Comparison of ENCODE assay signal across 8 cellular contexts in the genomic region with DNA sequence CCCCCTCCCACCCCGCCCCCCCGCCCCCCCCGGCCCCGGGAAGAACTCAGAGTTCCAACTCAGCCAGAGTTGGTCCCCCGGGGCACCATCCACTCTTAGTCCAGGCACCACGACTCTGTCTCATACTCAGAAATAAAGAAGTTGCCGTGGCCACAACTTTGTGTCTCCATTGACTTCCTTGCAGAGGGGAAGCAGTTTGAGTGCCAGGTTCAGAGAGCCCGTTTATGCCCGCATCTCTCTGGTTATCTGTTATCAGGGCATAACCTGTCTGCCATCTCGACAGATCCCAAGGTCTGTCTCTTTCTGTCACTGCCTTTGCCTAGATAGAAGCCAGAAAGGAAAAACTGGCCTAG. TPM values are rescaled to one million over a fixed set of nuclear protein-coding genes. Genes with fewer than 3 reads are reported as not detected.
A peak's percentile ranks its signal among the peaks of the same experiment; 100 is the strongest.
DNase-seq lines count a peak whose midpoint lies in the region; ATAC-seq and TF ChIP-seq lines count a peak whose summit lies in the region.
"Had no signal": no experiment of that assay in that cellular context is flagged by ENCODE, and none has a peak within 500 bp of the region (broad histone marks: within the 10 kb centered on the region; RNA-seq: fewer than 3 reads in every experiment).

No MANE protein-coding gene starts in this region.

- peaks cover 9% of the 10 kb centered on the region for H3K36me3 Mint-ChIP-seq in type B pancreatic cell

- H3K9me3 ChIP-seq in ascending aorta (no peaks in the 10 kb centered on the region), lower lobe of right lung (no peaks in the 10 kb centered on the region)

- no peaks in the 10 kb centered on the region for H3K9me3 Mint-ChIP-seq in type B pancreatic cell

- H3K4me3 Mint-ChIP-seq in type B pancreatic cell = peak overlapping the region; percentile 98

- H3K27me3 ChIP-seq in ascending aorta (no peaks in the 10 kb centered on the region), lower lobe of right lung (ENCODE audit: low read depth) (no peaks in the 10 kb centered on the region)

- H3K36me3 ChIP-seq in ascending aorta = peaks cover 7 to 21% of the 10 kb centered on the region in 2 donors
- peaks cover 18% of the 10 kb centered on the region for H3K36me3 ChIP-seq in lower lobe of right lung

- peaks cover 4% of the 10 kb centered on the region for H3K27me3 Mint-ChIP-seq in type B pancreatic cell

- DNase-seq in HT-29 (ENCODE audit: low spot score) (peak; percentile 26), ascending aorta (ENCODE audit: low spot score in 2 of 2) (no peak), lower lobe of right lung (no peak), type B pancreatic cell (ENCODE audit: extremely low spot score, unreplicated experiment) (no peak), cortex of kidney (lab: John Stamatoyannopoulos, UW) (no peak)

- ATAC-seq in lower lobe of right lung = no peak
- no peak for ATAC-seq in HG02852 (IDR thresholded peaks at IDR 0.05; ENCODE audit: unreplicated experiment)

- TF ChIP-seq CTCF in GM12875 (IDR thresholded peaks at IDR 0.05; ENCODE audit: borderline replicate concordance, insufficient read depth, low read depth, low read length) (no peak), ascending aorta (IDR thresholded peaks at IDR 0.05) (no peak), lower lobe of right lung (IDR thresholded peaks at IDR 0.05) (no peak), type B pancreatic cell (conservative IDR thresholded peaks at IDR 0.05) (no peak)

- H3K4me1 Mint-ChIP-seq in type B pancreatic cell (ENCODE audit: unreplicated experiment) = peaks cover 22% of the 10 kb centered on the region

- peaks cover 0 to 17% of the 10 kb centered on the region in 2 donors for H3K4me1 ChIP-seq in ascending aorta
- peaks cover 22% of the 10 kb centered on the region for H3K4me1 ChIP-seq in lower lobe of right lung

- H3K27ac ChIP-seq in ascending aorta = peak overlapping the region; percentile 89 to 91
- H3K27ac ChIP-seq in lower lobe of right lung = peak overlapping the region; percentile 90

- H3K4me3 ChIP-seq in GM12875 (ENCODE audit: low read depth, low read length) (peak overlapping the region; percentile 69), ascending aorta (peak overlapping the region; percentile 70 to 94), lower lobe of right lung (peak overlapping the region; percentile 87)

- intact Hi-C loops in ascending aorta (cut with DNase I) = loop anchor here (5.0 to 10.0 kb wide), 4 partner anchors 76 to 1937 kb away; a partner anchor contains a TSS
- intact Hi-C loops in lower lobe of right lung (cut with DNase I) = no loop called here

- H3K27ac Mint-ChIP-seq in type B pancreatic cell = peak overlapping the region; percentile 99

RNA-seq across cellular contexts. Expression of a gene that starts 0.6 kb away (rescaled TPM):
- total RNA-seq in HT-29 (2014; rRNA removed; shearing (Covaris generic)) = 9.8 and 10.9 TPM in 2 replicates
- total RNA-seq in ascending aorta (10.9 TPM), lower lobe of right lung (18.3 TPM), type B pancreatic cell (ENCODE audit: low replicate concordance) (23.3 and 28.7 TPM in 2 replicates)

RNA-seq across cellular contexts. Expression of a gene that starts 45.7 kb away (rescaled TPM):
- not detected in 2 replicates for total RNA-seq in HT-29 (2014; rRNA removed; shearing (Covaris generic))
- not detected for total RNA-seq in ascending aorta
- 1.8 TPM for total RNA-seq in lower lobe of right lung
- total RNA-seq in type B pancreatic cell (ENCODE audit: low replicate concordance) = not detected in 2 replicates
- total RNA-seq: activated CD8-positive, alpha-beta memory T cell treated with anti-CD3 and anti-CD28 coated beads for 36 hours had no signal
